8 cellular contexts compared by ENCODE assay signal in the genomic region with DNA sequence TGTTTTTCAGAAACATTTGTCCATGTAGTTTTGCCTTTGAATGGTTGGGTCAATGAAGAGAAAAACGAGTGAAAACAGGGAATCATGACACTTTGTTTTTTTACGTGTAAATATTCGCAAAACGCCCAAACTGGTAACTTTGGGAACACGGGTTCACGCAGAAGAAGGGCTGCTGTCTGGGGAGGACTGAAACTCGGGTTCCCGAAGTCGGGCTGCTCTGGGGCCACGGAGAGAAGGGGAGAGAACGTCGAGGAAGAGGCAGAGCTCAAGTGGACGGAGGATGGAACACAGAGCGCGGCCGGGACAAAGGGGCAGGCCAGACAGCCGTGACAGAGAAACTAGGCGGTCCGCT. TPM values are rescaled to one million over a fixed set of nuclear protein-coding genes. Genes with fewer than 3 reads are reported as not detected.
A peak's percentile ranks its signal among the peaks of the same experiment; 100 is the strongest.
DNase-seq lines count a peak whose midpoint lies in the region; ATAC-seq and TF ChIP-seq lines count a peak whose summit lies in the region.

No MANE protein-coding gene starts in this region.

- no peaks in the 10 kb centered on the region for H3K27me3 ChIP-seq in gastrocnemius medialis

- TF ChIP-seq CTCF in AG09309 (IDR thresholded peaks at IDR 0.05; ENCODE audit: control insufficient read depth, insufficient read depth, low read depth, low read length, missing control alignments) (no peak), activated B cell treated with CpG ODN at 0.5 μM for 24 hours (IDR thresholded peaks at IDR 0.05) (no peak), gastrocnemius medialis (IDR thresholded peaks at IDR 0.05 in 4 of 5, conservative IDR thresholded peaks at IDR 0.05 in 1 of 5) (no peak)

- peaks cover 4% of the 10 kb centered on the region for H3K9me3 Mint-ChIP-seq in activated B cell treated with CpG ODN at 0.5 μM for 24 hours

- peaks cover 10% of the 10 kb centered on the region for H3K36me3 Mint-ChIP-seq in activated B cell treated with CpG ODN at 0.5 μM for 24 hours (ENCODE audit: low read depth)

- no peak for TF ChIP-seq POLR2A in gastrocnemius medialis (IDR thresholded peaks at IDR 0.05)

- no peaks in the 10 kb centered on the region for H3K27me3 Mint-ChIP-seq in activated B cell treated with CpG ODN at 0.5 μM for 24 hours

- CTCF ChIA-PET in activated B cell treated with CpG ODN at 0.5 μM for 24 hours (lab: Charles Lee), result interaction anchor here (1.3 kb wide), 1 partner anchor 9 kb away, joined by 5 read pairs; no protein-coding TSS in a partner anchor

- intact Hi-C loops in activated B cell treated with CpG ODN at 0.5 μM for 24 hours (cut with micrococcal nuclease) (loop anchor here (1.0 to 10.0 kb wide), 8 partner anchors 8 to 1734 kb away; partner anchors contain the start of genes CDC20B, DHX29, MIER3 and MTREX), left ventricle myocardium superior (cut with micrococcal nuclease) (no loop called here), gastrocnemius medialis (cut with DNase I; ENCODE audit: low total_unique reads) (loop anchor here (1.0 to 5.0 kb wide), 3 partner anchors 92 to 1553 kb away; partner anchors contain the start of genes MAP3K1 and PLK2)

- H3K27ac ChIP-seq in gastrocnemius medialis, result peak overlapping the region; percentile 86 to 96 (median 90)

- no peak for DNase-seq in AG09309 (ENCODE audit: low read depth)
- no peak for DNase-seq in activated B cell treated with CpG ODN at 0.5 μM for 24 hours
- peak; percentile 86 for DNase-seq in left ventricle myocardium superior
- peak in 1 of 2 donors; percentile 22 for DNase-seq in gastrocnemius medialis
- DNase-seq in dermis blood vessel endothelial cell, result no peak
- DNase-seq in stimulated activated CD4-positive, alpha-beta T cell treated with anti-CD3 and anti-CD28 coated beads, Interleukin-4, amount 100 ng/mL, for 24 hours, result no peak

- H3K4me3 ChIP-seq in AG09309 (ENCODE audit: control insufficient read depth, low read depth, low read length) (peak overlapping the region; percentile 79), gastrocnemius medialis (peak overlapping the region; percentile 67 to 96 (median 80))

- in situ Hi-C loops in gastrocnemius medialis (cut with MboI; ENCODE audit: low sequenced_read_pairs in 4 of 4), result loop anchor here in 2 of 4 donors (10.0 to 25.0 kb wide), 2 partner anchors 316 to 1553 kb away; partner anchors contain the start of gene PLK2 (in 1 of the 2)

- peak overlapping the region; percentile 88 for H3K27ac Mint-ChIP-seq in activated B cell treated with CpG ODN at 0.5 μM for 24 hours

- no peaks in the 10 kb centered on the region for H3K36me3 ChIP-seq in gastrocnemius medialis

- H3K4me1 ChIP-seq in gastrocnemius medialis, result peaks cover 5 to 10% of the 10 kb centered on the region in 2 donors

- H3K4me1 Mint-ChIP-seq in activated B cell treated with CpG ODN at 0.5 μM for 24 hours, result peaks cover 20% of the 10 kb centered on the region

- ATAC-seq in GM18867 (IDR thresholded peaks at IDR 0.05; ENCODE audit: unreplicated experiment), result peak; percentile 43
- peak; percentile 34 for ATAC-seq in HG03280 (IDR thresholded peaks at IDR 0.05; ENCODE audit: unreplicated experiment)
- ATAC-seq in activated B cell treated with CpG ODN at 0.5 μM for 24 hours (ENCODE audit: low read depth), result peak; percentile 12
- peak; percentile 76 for ATAC-seq in left ventricle myocardium superior
- ATAC-seq in gastrocnemius medialis, result peak; percentile 49 to 60

- no peaks in the 10 kb centered on the region for H3K9me3 ChIP-seq in gastrocnemius medialis

- peak overlapping the region; percentile 96 for H3K4me3 Mint-ChIP-seq in activated B cell treated with CpG ODN at 0.5 μM for 24 hours

- POLR2A ChIA-PET in activated B cell treated with CpG ODN at 0.5 μM for 24 hours (lab: Charles Lee), result interaction anchor here (0.6 to 3.1 kb wide), 7 partner anchors 21 to 1599 kb away, joined by 3 to 43 read pairs (median 3); partner anchors contain the start of genes GPBP1 and PLK2

RNA-seq across cellular contexts. Expression of gene SETD9, which starts 0.5 kb away (rescaled TPM):
- total RNA-seq in activated B cell treated with CpG ODN at 0.5 μM for 24 hours, result 3.4 and 6.2 TPM in 2 replicates
- 18.9 TPM for total RNA-seq in left ventricle myocardium superior
- total RNA-seq in gastrocnemius medialis, result 10 to 100 TPM in 3 of 4 donors, 1 to 10 TPM in 1; 7.0 to 29.1 (median 13.9) TPM
- total RNA-seq in dermis blood vessel endothelial cell, result 10.2 and 14.7 TPM in 2 replicates

RNA-seq across cellular contexts. Expression of gene MIER3, which starts 43.0 kb away (rescaled TPM):
- total RNA-seq in activated B cell treated with CpG ODN at 0.5 μM for 24 hours, result 22.2 and 23.5 TPM in 2 replicates
- 16.1 TPM for total RNA-seq in left ventricle myocardium superior
- 10 to 100 TPM; 12.2 to 33.4 (median 20.4) TPM for total RNA-seq in gastrocnemius medialis
- 35.9 and 42.0 TPM in 2 replicates for total RNA-seq in dermis blood vessel endothelial cell

Comparison
In these comparisons a context has a peak if more than half of its experiments do, and no peak if none do; other contexts are left out.
1. ATAC-seq: peak in every context shown above with its lines; median percentile 76 in left ventricle myocardium superior; 54 in gastrocnemius medialis; 43 in GM18867; 34 in HG03280; 12 in activated B cell treated with CpG ODN at 0.5 μM for 24 hours.